In genomic region chr9:91905958-91906585, GRCh38 we compare ENCODE assay signal across 8 cellular contexts. TPM values are rescaled to one million over a fixed set of nuclear protein-coding genes. Genes with fewer than 3 reads are reported as not detected.
A peak's percentile ranks its signal among the peaks of the same experiment; 100 is the strongest.
DNase-seq lines count a peak whose midpoint lies in the region; ATAC-seq, FAIRE-seq and TF ChIP-seq lines count a peak whose summit lies in the region.

No MANE protein-coding gene starts in this region.

- no peak overlapping the region for H3K4me3 ChIP-seq in GM23338
- no peak overlapping the region for H3K4me3 ChIP-seq in SU-DHL-6 (ENCODE audit: insufficient read depth, low read length, poor library complexity, severe bottlenecking)
- peak overlapping the region in 48 of 59 donors; percentile 1 to 65 (median 32) for H3K4me3 ChIP-seq in dorsolateral prefrontal cortex
- peak overlapping the region in 3 of 4 donors; percentile 14 to 28 (median 17) for H3K4me3 ChIP-seq in pancreas

- no peaks in the 10 kb centered on the region for H3K36me3 ChIP-seq in GM23338 (ENCODE audit: insufficient read depth)
- no peaks in the 10 kb centered on the region for H3K36me3 ChIP-seq in SU-DHL-6 (ENCODE audit: low read length)
- H3K36me3 ChIP-seq in pancreas: no peaks in the 10 kb centered on the region

- ATAC-seq in GM23338: peak; percentile 34
- ATAC-seq in pancreas: peak in 3 of 4 donors; percentile 64 to 72 (median 66)
- ATAC-seq in GM18517 (IDR thresholded peaks at IDR 0.05; ENCODE audit: unreplicated experiment): no peak
- ATAC-seq in HG03175 (IDR thresholded peaks at IDR 0.05; ENCODE audit: unreplicated experiment): no peak
- no peak for ATAC-seq in HG02763 (IDR thresholded peaks at IDR 0.05; ENCODE audit: unreplicated experiment)

- H4K20me1 ChIP-seq in GM23338 (replicated peaks; ENCODE audit: insufficient read depth) (peaks cover 13% of the 10 kb centered on the region), SU-DHL-6 (ENCODE audit: low read depth, low read length) (no peaks in the 10 kb centered on the region)

- H3K4me2 ChIP-seq in GM23338 (0 out of 2 replicates have a peak overlapping the region, but pooled peaks have one; percentile 38), SU-DHL-6 (ENCODE audit: low read depth, low read length, poor library complexity, severe bottlenecking) (peak overlapping the region; percentile 19)

- no peak for FAIRE-seq in pancreas (lab: Jason Lieb, UNC)

- H3K4me1 ChIP-seq in GM23338 (ENCODE audit: insufficient read depth) (peaks cover 57% of the 10 kb centered on the region), pancreas (peaks cover 0 to 20% (median 19%) of the 10 kb centered on the region in 3 donors)

- H3K27me3 Mint-ChIP-seq in GM23338 (ENCODE audit: insufficient read depth, low read depth, poor library complexity): peaks cover 2% of the 10 kb centered on the region

- H2AFZ ChIP-seq in GM23338 (no peak overlapping the region), SU-DHL-6 (ENCODE audit: low read depth, low read length, severe bottlenecking) (no peak overlapping the region)

- H3K36me3 Mint-ChIP-seq in GM23338 (ENCODE audit: low read depth): no peaks in the 10 kb centered on the region

- DNase-seq in GM23338 (ENCODE audit: low spot score) (no peak), dorsolateral prefrontal cortex (no peak), pancreas (peak in 1 of 6 donors; percentile 54), NCI-H774 (lab: John Stamatoyannopoulos, UW) (no peak)

- WGBS in pancreas, 2 donors: 51 to 77% methylated on average over 12 of the region's 12 CpGs

- H3K4me1 Mint-ChIP-seq in GM23338: peaks cover 48% of the 10 kb centered on the region

- H3K9me2 ChIP-seq in GM23338 (ENCODE audit: insufficient read depth) (no peaks in the 10 kb centered on the region), SU-DHL-6 (replicated peaks; ENCODE audit: insufficient read depth, low read length) (no peaks in the 10 kb centered on the region)

- H3K9me3 ChIP-seq in SU-DHL-6 (ENCODE audit: insufficient read depth, low read length) (no peaks in the 10 kb centered on the region), pancreas (no peaks in the 10 kb centered on the region)

- H3F3A ChIP-seq in GM23338 (replicated peaks; ENCODE audit: low read depth) (no peaks in the 10 kb centered on the region; the same call in 1 of the 2 replicates), SU-DHL-6 (ENCODE audit: insufficient read depth) (no peaks in the 10 kb centered on the region)

- intact Hi-C loops in dorsolateral prefrontal cortex (cut with DNase I) (no loop called here), pancreas (cut with DNase I) (no loop called here)

- H3K27ac Mint-ChIP-seq in GM23338: no peak overlapping the region

- 0 out of 2 replicates have a peak, but pooled peaks cover 8% of the 10 kb centered on the region for H3K27me3 ChIP-seq in GM23338 (ENCODE audit: insufficient read depth)
- no peaks in the 10 kb centered on the region for H3K27me3 ChIP-seq in SU-DHL-6 (ENCODE audit: low read length)
- peaks cover 0 to 14% (median 0%) of the 10 kb centered on the region in 45 donors for H3K27me3 ChIP-seq in dorsolateral prefrontal cortex
- H3K27me3 ChIP-seq in pancreas: no peaks in the 10 kb centered on the region

- no peak overlapping the region for H3K9ac ChIP-seq in SU-DHL-6 (ENCODE audit: low read length)

- 0 out of 2 replicates have a peak, but pooled peaks cover 9% of the 10 kb centered on the region for H3K79me2 ChIP-seq in GM23338 (replicated peaks; ENCODE audit: insufficient read depth)
- H3K79me2 ChIP-seq in SU-DHL-6 (ENCODE audit: insufficient read depth, low read length): no peaks in the 10 kb centered on the region

- no peaks in the 10 kb centered on the region for H3K9me3 Mint-ChIP-seq in GM23338

- TF ChIP-seq CTCF in GM23338 (conservative IDR thresholded peaks at IDR 0.05; ENCODE audit: low read depth in 2 of 2) (no peak), SU-DHL-6 (IDR thresholded peaks at IDR 0.05; ENCODE audit: insufficient read depth, low read length, poor library complexity, severe bottlenecking) (no peak), dorsolateral prefrontal cortex (IDR thresholded peaks at IDR 0.05 in 54 of 56, conservative IDR thresholded peaks at IDR 0.05 in 2 of 56; ENCODE audit: low read depth in 1 of 56, partially characterized antibody in 56 of 56) (no peak), pancreas (IDR thresholded peaks at IDR 0.05) (no peak)

- no peak overlapping the region for H3K4me3 Mint-ChIP-seq in GM23338

- H3K27ac ChIP-seq in GM23338 (ENCODE audit: low read depth) (no peak overlapping the region), SU-DHL-6 (ENCODE audit: low read depth, low read length) (no peak overlapping the region), dorsolateral prefrontal cortex (peak overlapping the region in 1 of 59 donors; percentile 4), pancreas (no peak overlapping the region)

TF ChIP-seq in GM23338, 12 proteins besides CTCF, POLR2A, EP300 and RAD21:
- TF ChIP-seq, protein P1, sequence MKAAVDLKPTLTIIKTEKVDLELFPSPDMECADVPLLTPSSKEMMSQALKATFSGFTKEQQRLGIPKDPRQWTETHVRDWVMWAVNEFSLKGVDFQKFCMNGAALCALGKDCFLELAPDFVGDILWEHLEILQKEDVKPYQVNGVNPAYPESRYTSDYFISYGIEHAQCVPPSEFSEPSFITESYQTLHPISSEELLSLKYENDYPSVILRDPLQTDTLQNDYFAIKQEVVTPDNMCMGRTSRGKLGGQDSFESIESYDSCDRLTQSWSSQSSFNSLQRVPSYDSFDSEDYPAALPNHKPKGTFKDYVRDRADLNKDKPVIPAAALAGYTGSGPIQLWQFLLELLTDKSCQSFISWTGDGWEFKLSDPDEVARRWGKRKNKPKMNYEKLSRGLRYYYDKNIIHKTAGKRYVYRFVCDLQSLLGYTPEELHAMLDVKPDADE (IDR thresholded peaks at IDR 0.05): no peak
- TF ChIP-seq POLR2AphosphoS5 (IDR thresholded peaks at IDR 0.05; ENCODE audit: low read depth) (no peak), CREB1 (CRISPR knock-in tag; IDR thresholded peaks at IDR 0.05; ENCODE audit: low read depth) (no peak)

RNA-seq across cellular contexts. Expression of gene ROR2, which starts 44.0 kb away (rescaled TPM):
- 15.5 and 18.8 TPM in 2 replicates for total RNA-seq in GM23338 (2014; rRNA removed; shearing (Covaris generic))
- polyA plus RNA-seq in GM23338 (2016; fragmentation: Nextera tagmentation; extraction: Ambion mirVana) (6.0 and 8.1 TPM in 2 replicates), pancreas (1 to 10 TPM in 1 of 2 donors, under 1 TPM in 1; 0.91 to 1.2 TPM)
- total RNA-seq in dorsolateral prefrontal cortex (1 to 10 TPM in 72 of 120 experiments, under 1 TPM in 46, not detected in 2; 0.16 to 3.9 (median 1.2) TPM), pancreas (1 to 10 TPM in 4 of 6 donors, under 1 TPM in 2; 0.67 to 6.3 (median 1.3) TPM)

Comparison
In these comparisons a context has a peak if more than half of its experiments do, and no peak if none do; other contexts are left out.
1. ATAC-seq: peak in GM23338 (single experiment) and pancreas (3 of 4); none in GM18517 (single experiment), HG03175 (single experiment) and HG02763 (single experiment).
2. H3K4me3 ChIP-seq: peak in dorsolateral prefrontal cortex (48 of 59) and pancreas (3 of 4); none in GM23338 (single experiment) and SU-DHL-6 (single experiment).